In the genomic region with DNA sequence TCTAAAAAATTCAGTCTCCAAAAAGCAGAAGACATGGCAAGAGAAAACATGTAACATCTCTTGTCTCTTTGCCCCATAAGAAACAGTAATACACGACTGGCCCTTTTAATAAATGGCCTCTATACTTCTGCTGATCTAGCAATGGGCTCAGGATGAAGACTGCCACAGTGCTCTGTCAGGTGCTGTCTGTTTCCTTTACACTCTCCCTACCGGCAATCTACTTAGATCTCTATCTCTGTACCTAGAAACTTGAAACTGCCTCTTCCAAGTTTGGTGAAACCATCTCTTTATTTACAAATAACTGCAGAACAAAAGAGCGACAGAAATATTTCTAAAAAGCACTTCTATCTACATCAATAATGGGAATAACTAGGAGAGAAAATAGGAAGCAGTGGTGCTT, we compare ENCODE assay signal across 21 cellular contexts.
"Had no signal": no experiment of that assay in that cellular context is flagged by ENCODE, and none has a peak within 500 bp of the region (broad histone marks: within the 10 kb centered on the region; RNA-seq: fewer than 3 reads in every experiment).

No MANE protein-coding gene starts in this region.

- H3K27ac ChIP-seq: RWPE1, SJCRH30 had no signal

- H3K27me3 ChIP-seq: MG63, SJCRH30 had no signal

- DNase-seq: Karpas-422; KG1; MG63; NCI-H1092 treated with DMSO at 0.1 percent for 48 hours; NCI-H1436; NCI-H187; NCI-H2029; NCI-H2081 treated with DMSO at 0.1 percent for 48 hours; NCI-H2171; NCI-H226; NCI-H446; NCI-H510A treated with DMSO at 0.1 percent for 48 hours; NCI-H526; NK-92 treated with Interleukin-12 subunit alpha and Interleukin-12 subunit beta, amount 100 ng/mL, for 24 hours; PC-3; SHP77 treated with DMSO at 0.1 percent for 48 hours; SJCRH30; SW 1271; T-cell had no signal

- H3K4me3 ChIP-seq: MG63, SJCRH30 had no signal

- H3K36me3 Mint-ChIP-seq: T-cell had no signal

- H3K4me1 Mint-ChIP-seq: T-cell had no signal

- ATAC-seq: Panc1, PC-3, T-cell had no signal

- H3K4me3 Mint-ChIP-seq: T-cell had no signal

- H3K9me3 ChIP-seq: MG63, SJCRH30 had no signal

- H3K36me3 ChIP-seq: MG63 had no signal

- H3K4me1 ChIP-seq: SJCRH30 had no signal

- H3K27ac Mint-ChIP-seq: T-cell had no signal
